24 cellular contexts compared by ENCODE assay signal in the genomic region with DNA sequence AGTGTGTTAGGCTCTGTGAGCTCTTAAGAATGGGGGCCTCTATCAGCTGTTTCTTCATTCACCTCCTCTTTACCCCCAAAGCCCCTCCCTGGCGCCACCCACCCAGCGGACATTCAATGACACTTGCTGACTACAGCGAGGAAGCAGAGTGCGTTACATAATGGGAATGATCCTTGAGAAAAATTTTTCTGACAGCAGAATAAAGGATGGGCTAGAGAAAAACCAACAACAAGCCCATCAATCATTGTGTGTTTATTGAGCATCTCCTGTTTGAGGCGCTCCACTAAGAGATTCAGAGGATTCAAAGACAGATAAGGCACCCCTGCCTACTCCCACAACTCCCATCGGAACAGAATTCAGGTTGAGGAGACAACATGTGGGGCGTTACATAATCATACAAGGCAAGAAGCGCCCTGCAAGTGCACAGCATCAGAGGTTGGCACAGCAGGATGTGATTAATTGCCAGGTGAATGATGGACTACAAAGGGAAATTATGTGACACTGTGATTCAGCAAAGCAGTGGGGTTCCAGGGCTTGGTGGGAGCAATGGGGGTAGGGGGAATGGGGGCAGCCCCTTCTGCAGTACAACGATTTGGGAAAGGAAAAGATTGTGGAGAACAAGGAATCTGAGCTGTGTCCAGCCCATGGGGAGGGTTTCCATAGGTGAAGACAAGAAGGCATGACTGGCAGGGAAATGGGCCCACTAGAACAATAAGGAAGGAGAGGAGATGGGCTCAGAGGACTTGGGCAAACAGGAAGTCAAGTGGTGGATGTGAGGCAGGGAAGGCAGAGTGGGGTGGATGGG.
"Had no signal": no experiment of that assay in that cellular context is flagged by ENCODE, and none has a peak within 500 bp of the region (broad histone marks: within the 10 kb centered on the region; RNA-seq: fewer than 3 reads in every experiment).

No MANE protein-coding gene starts in this region.

- H3K36me3 Mint-ChIP-seq: activated CD4-positive, alpha-beta memory T cell treated with anti-CD3 and anti-CD28 coated beads for 36 hours; activated naive CD8-positive, alpha-beta T cell; immature natural killer cell; neural progenitor cell; stimulated activated memory B cell treated with anti-CD40 and anti-IgM and Interleukin-4, amounts not matched to agents 10 μg/mL and 1 μg/mL and 100 μg/mL, for 72 hours had no signal

- H3K4me3 Mint-ChIP-seq: activated CD4-positive, alpha-beta memory T cell treated with anti-CD3 and anti-CD28 coated beads for 36 hours; activated CD4-positive, alpha-beta T cell treated with anti-CD3 and anti-CD28 coated beads, Interleukin-2, amount 10 ng/mL, durations not matched to agents 24 days and 14 days; activated naive CD8-positive, alpha-beta T cell; activated T-cell treated with anti-CD3 and anti-CD28 coated beads, Interleukin-2, amount 50 U/mL, for 72 hours; immature natural killer cell; naive thymus-derived CD8-positive, alpha-beta T cell; neural progenitor cell; stimulated activated memory B cell treated with anti-CD40 and anti-IgM and Interleukin-4, amounts not matched to agents 10 μg/mL and 1 μg/mL and 100 μg/mL, for 72 hours; stimulated activated naive CD8-positive, alpha-beta T cell treated with anti-CD3 and anti-CD28 coated beads, Interleukin-15, amount 100 ng/mL, for 72 hours had no signal

- DNase-seq: activated CD4-positive, alpha-beta memory T cell treated with anti-CD3 and anti-CD28 coated beads for 36 hours; activated CD4-positive, alpha-beta T cell treated with anti-CD3 and anti-CD28 coated beads, Interleukin-2, amount 10 ng/mL, durations not matched to agents 24 days and 14 days; activated CD4-positive, CD25-positive, alpha-beta regulatory T cell treated with anti-CD3 and anti-CD28 coated beads, Interleukin-2, amount 50 U/mL, for 72 hours; activated effector memory CD4-positive, alpha-beta T cell treated with Interleukin-2 at 50 U/mL for 16 hours; activated naive CD4-positive, alpha-beta T cell treated with Interleukin-2 at 50 U/mL for 16 hours; activated T-cell treated with anti-CD3 and anti-CD28 coated beads for 4 hours; activated T-cell treated with anti-CD3 and anti-CD28 coated beads, Interleukin-2, amount 50 U/mL, for 72 hours; hypothalamus; immature natural killer cell; kidney; left colon; naive thymus-derived CD8-positive, alpha-beta T cell; occipital lobe; right lobe of liver; stimulated activated CD4-positive, alpha-beta T cell treated with anti-CD3 and anti-CD28 coated beads, Interleukin-12 subunit alpha, Interleukin-12 subunit beta, amount 100 ng/mL, for 4 hours; stimulated activated CD4-positive, alpha-beta T cell treated with anti-CD3 and anti-CD28 coated beads, Interleukin-4, amount 100 ng/mL, for 1 hour; stimulated activated naive CD8-positive, alpha-beta T cell treated with anti-CD3 and anti-CD28 coated beads, Interleukin-15, amount 100 ng/mL, for 72 hours; T-helper 2 cell; thyroid gland; upper lobe of right lung had no signal

- H3K36me3 ChIP-seq: heart left ventricle, neural progenitor cell, right lobe of liver, thyroid gland, upper lobe of right lung had no signal

- H3K27me3 ChIP-seq: neural progenitor cell, right lobe of liver, thyroid gland had no signal

- H3K4me1 Mint-ChIP-seq: activated CD4-positive, alpha-beta T cell treated with anti-CD3 and anti-CD28 coated beads, Interleukin-2, amount 10 ng/mL, durations not matched to agents 24 days and 14 days; immature natural killer cell; naive thymus-derived CD8-positive, alpha-beta T cell; stimulated activated memory B cell treated with anti-CD40 and anti-IgM and Interleukin-4, amounts not matched to agents 10 μg/mL and 1 μg/mL and 100 μg/mL, for 72 hours; stimulated activated naive CD8-positive, alpha-beta T cell treated with anti-CD3 and anti-CD28 coated beads, Interleukin-15, amount 100 ng/mL, for 72 hours had no signal

- H3K4me3 ChIP-seq: heart left ventricle, neural progenitor cell, right lobe of liver, thyroid gland, upper lobe of right lung had no signal

- H3K9me3 ChIP-seq: right lobe of liver, thyroid gland, upper lobe of right lung had no signal

- H3K9me3 Mint-ChIP-seq: activated CD4-positive, alpha-beta memory T cell treated with anti-CD3 and anti-CD28 coated beads for 36 hours; activated CD4-positive, alpha-beta T cell treated with anti-CD3 and anti-CD28 coated beads, Interleukin-2, amount 10 ng/mL, durations not matched to agents 24 days and 14 days; activated T-cell treated with anti-CD3 and anti-CD28 coated beads, Interleukin-2, amount 50 U/mL, for 72 hours; immature natural killer cell; neural progenitor cell had no signal

- H3K27ac Mint-ChIP-seq: activated CD4-positive, alpha-beta memory T cell treated with anti-CD3 and anti-CD28 coated beads for 36 hours; activated CD4-positive, alpha-beta T cell treated with anti-CD3 and anti-CD28 coated beads, Interleukin-2, amount 10 ng/mL, durations not matched to agents 24 days and 14 days; activated naive CD8-positive, alpha-beta T cell; activated T-cell treated with anti-CD3 and anti-CD28 coated beads, Interleukin-2, amount 50 U/mL, for 72 hours; immature natural killer cell; naive thymus-derived CD8-positive, alpha-beta T cell; neural progenitor cell; stimulated activated memory B cell treated with anti-CD40 and anti-IgM and Interleukin-4, amounts not matched to agents 10 μg/mL and 1 μg/mL and 100 μg/mL, for 72 hours; stimulated activated naive CD8-positive, alpha-beta T cell treated with anti-CD3 and anti-CD28 coated beads, Interleukin-15, amount 100 ng/mL, for 72 hours had no signal

- H3K4me1 ChIP-seq: heart left ventricle, right lobe of liver, thyroid gland, upper lobe of right lung had no signal

- H3K27ac ChIP-seq: heart left ventricle, neural progenitor cell, right lobe of liver, thyroid gland, upper lobe of right lung had no signal

- ATAC-seq: activated T-cell treated with anti-CD3 and anti-CD28 coated beads, Interleukin-2, amount 50 U/mL, for 72 hours; heart left ventricle; left colon; naive thymus-derived CD8-positive, alpha-beta T cell; right lobe of liver; stimulated activated memory B cell treated with anti-CD40 and anti-IgM and Interleukin-4, amounts not matched to agents 10 μg/mL and 1 μg/mL and 100 μg/mL, for 72 hours; stimulated activated naive CD8-positive, alpha-beta T cell treated with anti-CD3 and anti-CD28 coated beads, Interleukin-15, amount 100 ng/mL, for 72 hours; upper lobe of right lung had no signal
